ENCODE assay signal across 15 cellular contexts in the genomic region with DNA sequence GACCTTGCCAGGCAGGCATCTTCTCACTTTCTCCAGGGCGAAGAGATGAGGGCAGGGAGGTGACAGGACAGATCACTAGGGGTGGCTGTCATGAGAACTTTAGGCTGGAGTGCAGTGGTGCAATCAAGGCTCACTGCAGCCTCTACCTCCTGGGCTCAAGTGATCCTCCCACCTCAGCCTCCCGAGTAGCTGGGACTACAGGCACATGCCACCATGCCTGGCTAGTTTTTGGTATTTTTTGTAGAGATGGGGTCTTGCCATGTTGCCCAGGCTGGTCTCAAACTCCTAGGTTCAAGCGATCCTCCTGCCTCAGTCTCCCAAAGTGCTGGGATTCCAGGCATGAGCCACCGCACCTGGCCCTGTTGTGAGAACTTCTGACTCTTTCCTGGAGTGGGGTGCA. TPM values are rescaled to one million over a fixed set of nuclear protein-coding genes. Genes with fewer than 3 reads are reported as not detected.
DNase-seq lines count a peak whose midpoint lies in the region; ATAC-seq and TF ChIP-seq lines count a peak whose summit lies in the region.
"Not testable (repeated sequence)": the region's sequence is repeated elsewhere in the genome, so short reads cannot be mapped to it uniquely, and the experiment has no call there.
"Had no signal": no experiment of that assay in that cellular context is flagged by ENCODE, and none has a peak within 500 bp of the region (broad histone marks: within the 10 kb centered on the region; RNA-seq: fewer than 3 reads in every experiment).

No MANE protein-coding gene starts in this region.

- not testable (repeated sequence) for H2BK12ac ChIP-seq in mesenchymal stem cell (ENCODE audit: low read length in 2 of 2)

- RAD21 ChIA-PET in HCT116 (lab: Charles Lee; ENCODE audit: low non-redundant PET in 1 of 2, low total read pairs in 2 of 2, uncharacterized antibody in 2 of 2, unreplicated experiment in 2 of 2), result not testable (repeated sequence)

- not testable (repeated sequence) for H3K9me3 ChIP-seq in HCT116 (ENCODE audit: control insufficient read depth in 1 of 2, insufficient read depth in 1 of 2, low read depth in 1 of 2, low read length in 2 of 2); PC-9 (ENCODE audit: insufficient read depth, low read depth); mesenchymal stem cell (ENCODE audit: control insufficient read depth, low read length); tibial artery

- H4K91ac ChIP-seq in mesenchymal stem cell (ENCODE audit: low read length), result peak overlapping the region; percentile 41

- CTCF ChIA-PET in HCT116 (lab: Charles Lee); PC-9 (lab: Charles Lee): not testable (repeated sequence)

- not testable (repeated sequence) for H2BK15ac ChIP-seq in mesenchymal stem cell (ENCODE audit: low read depth, poor library complexity, severe bottlenecking)

- H2BK5ac ChIP-seq in mesenchymal stem cell (ENCODE audit: low read depth, low read length, poor library complexity, severe bottlenecking), result not testable (repeated sequence)

- TF ChIP-seq POLR2A in HCT116 (IDR thresholded peaks at IDR 0.05; ENCODE audit: borderline replicate concordance, extremely low read depth, insufficient read depth, insufficient read length), result not testable (repeated sequence)

- H4K8ac ChIP-seq in mesenchymal stem cell (ENCODE audit: low read length), result not testable (repeated sequence)

- peaks cover 72% of the 10 kb centered on the region for H3F3A ChIP-seq in PC-9 (ENCODE audit: insufficient read depth, low read depth)

- ATAC-seq in HCT116, result not testable (repeated sequence)

- H3K9ac ChIP-seq in HCT116 (ENCODE audit: low read length); mesenchymal stem cell (ENCODE audit: low read length): not testable (repeated sequence)

- H3K36me3 ChIP-seq in HCT116 (ENCODE audit: control insufficient read depth in 1 of 2, insufficient read depth in 2 of 2, low read length in 2 of 2); PC-9 (ENCODE audit: low read depth); mesenchymal stem cell (ENCODE audit: control insufficient read depth in 1 of 2, insufficient read depth in 2 of 2, low read depth in 1 of 2, low read length in 2 of 2); tibial artery: not testable (repeated sequence)

- intact Hi-C loops in HCT116 (cut with micrococcal nuclease), result loop anchor here (10.0 kb wide), 1 partner anchor 1080 kb away; a partner anchor contains a TSS
- intact Hi-C loops in PC-9 (cut with micrococcal nuclease; ENCODE audit: unreplicated experiment); tibial artery (cut with DNase I; ENCODE audit: low total_unique reads): not testable (repeated sequence)

- H3K4me3 ChIP-seq in HCT116 (replicated peaks in 1 of 2; ENCODE audit: low read depth in 1 of 2, low read length in 2 of 2); PC-9; mesenchymal stem cell (ENCODE audit: insufficient read depth in 1 of 2, low read depth in 1 of 2, low read length in 2 of 2); tibial artery: not testable (repeated sequence)

- not testable (repeated sequence) for H3K9me2 ChIP-seq in HCT116 (ENCODE audit: insufficient read depth); PC-9 (ENCODE audit: insufficient read depth)

- POLR2A ChIA-PET in HCT116 (lab: Charles Lee); PC-9 (lab: Charles Lee; ENCODE audit: unreplicated experiment): not testable (repeated sequence)

- not testable (repeated sequence) for BruUV-seq in HCT116 (replicated peaks; lab: Mats Ljungman, UMichigan); PC-9 (replicated peaks; lab: Mats Ljungman, UMichigan)

- not testable (repeated sequence) for H4K20me1 ChIP-seq in HCT116 (ENCODE audit: insufficient read depth); PC-9 (ENCODE audit: insufficient read depth)

- H2BK120ac ChIP-seq in mesenchymal stem cell (ENCODE audit: low read depth, low read length), result not testable (repeated sequence)

- H2AFZ ChIP-seq in HCT116 (ENCODE audit: low read depth, low read length, poor library complexity, severe bottlenecking); PC-9; mesenchymal stem cell (ENCODE audit: low read depth, low read length): not testable (repeated sequence)

- H3K4ac ChIP-seq in mesenchymal stem cell (ENCODE audit: low read depth in 1 of 2, low read length in 2 of 2), result not testable (repeated sequence)

- not testable (repeated sequence) for DNase-seq in HCT116 (ENCODE audit: low read depth, low spot score); PC-9; epithelial cell of prostate (ENCODE audit: low read depth, low spot score); mesenchymal stem cell; tibial artery

- H3K4me2 ChIP-seq in HCT116 (ENCODE audit: low read length), result peak overlapping the region; percentile 92
- not testable (repeated sequence) for H3K4me2 ChIP-seq in PC-9; mesenchymal stem cell (ENCODE audit: low read length, poor library complexity, severe bottlenecking)

- H2AK5ac ChIP-seq in mesenchymal stem cell (ENCODE audit: low read length, severe bottlenecking), result not testable (repeated sequence)

- not testable (repeated sequence) for H3K18ac ChIP-seq in mesenchymal stem cell (ENCODE audit: low read depth in 1 of 2, low read length in 2 of 2)

- TF ChIP-seq RAD21 in HCT116 (IDR thresholded peaks at IDR 0.05; ENCODE audit: low read depth), result not testable (repeated sequence)

- not testable (repeated sequence) for H3K27me3 ChIP-seq in HCT116 (ENCODE audit: insufficient read depth, low read length); PC-9 (ENCODE audit: insufficient read depth, low read depth); mesenchymal stem cell (ENCODE audit: control insufficient read depth in 1 of 2, insufficient read depth in 1 of 2, low read length in 2 of 2); tibial artery

- 92% methylated on average over 4 of the region's 4 CpGs for WGBS in mesenchymal stem cell

- H3K79me2 ChIP-seq in HCT116 (ENCODE audit: insufficient read depth, low read length), result not testable (repeated sequence)
- peaks cover 11% of the 10 kb centered on the region; the same call in 1 of the 2 replicates for H3K79me2 ChIP-seq in PC-9 (ENCODE audit: low read depth)

- H3K4me1 ChIP-seq in HCT116 (ENCODE audit: control insufficient read depth in 1 of 2, insufficient read depth in 2 of 2, low read length in 2 of 2), result peaks cover 80 to 97% of the 10 kb centered on the region in 2 experiments
- peaks cover 75% of the 10 kb centered on the region for H3K4me1 ChIP-seq in PC-9 (replicated peaks; ENCODE audit: insufficient read depth)
- peaks cover 10% of the 10 kb centered on the region for H3K4me1 ChIP-seq in mesenchymal stem cell (ENCODE audit: control insufficient read depth, insufficient read depth, low read depth, low read length)
- peaks cover 0 to 30% (median 23%) of the 10 kb centered on the region in 4 donors for H3K4me1 ChIP-seq in tibial artery

- H3K23ac ChIP-seq in mesenchymal stem cell (ENCODE audit: low read length in 2 of 2), result not testable (repeated sequence)

- TF ChIP-seq CTCF in HCT116 (IDR thresholded peaks at IDR 0.05 in 2 of 3, conservative IDR thresholded peaks at IDR 0.05 in 1 of 3; ENCODE audit: borderline replicate concordance in 1 of 3, insufficient read depth in 1 of 3, low read depth in 2 of 3, low read length in 2 of 3); PC-9 (conservative IDR thresholded peaks at IDR 0.05); VCaP (conservative IDR thresholded peaks at IDR 0.05); tibial artery (IDR thresholded peaks at IDR 0.05): not testable (repeated sequence)

- H3K79me1 ChIP-seq in mesenchymal stem cell (replicated peaks; ENCODE audit: low read length, poor library complexity, severe bottlenecking), result not testable (repeated sequence)

- H3K14ac ChIP-seq in mesenchymal stem cell (ENCODE audit: low read length in 2 of 2), result not testable (repeated sequence)

- H3K27ac ChIP-seq in HCT116 (ENCODE audit: low read depth, low read length); mesenchymal stem cell (ENCODE audit: low read length, poor library complexity, severe bottlenecking): not testable (repeated sequence)
- H3K27ac ChIP-seq in PC-9, result peak overlapping the region; percentile 96
- peak overlapping the region; percentile 99 for H3K27ac ChIP-seq in VCaP
- peak overlapping the region; percentile 99 for H3K27ac ChIP-seq in epithelial cell of prostate
- peak overlapping the region; percentile 37 to 79 for H3K27ac ChIP-seq in tibial artery

RNA-seq across cellular contexts. Expression of a gene that starts 5.0 kb away (rescaled TPM):
- 621 TPM for total RNA-seq in HCT116 (2021; ENCODE audit: unreplicated experiment)
- polyA plus RNA-seq in HCT116 (2012), result 915 and 990 TPM in 2 replicates
- 1,014 and 1,177 TPM in 2 replicates for total RNA-seq in PC-9 (2021)
- polyA plus RNA-seq in mesenchymal stem cell (2013, experiment 1 of 2), result 965 TPM
- 966 TPM for polyA plus RNA-seq in mesenchymal stem cell (2013, experiment 2 of 2)

RNA-seq across cellular contexts. Expression of a gene that starts 17.4 kb away (rescaled TPM):
- total RNA-seq in HCT116 (2021; ENCODE audit: unreplicated experiment) (not detected), PC-9 (2021) (not detected in 2 replicates)
- polyA plus RNA-seq in HCT116 (2012), result 0.24 and 0.43 TPM in 2 replicates
- not detected for polyA plus RNA-seq in mesenchymal stem cell (2013, experiment 1 of 2)
- polyA plus RNA-seq in mesenchymal stem cell (2013, experiment 2 of 2), result not detected
- total RNA-seq: CD4-positive, alpha-beta T cell; CD8-positive, alpha-beta memory T cell; Daoy; G401; H4; H9 had no signal
- polyA plus RNA-seq: A549; CD14-positive monocyte; CD8-positive, alpha-beta memory T cell had no signal

RNA-seq across cellular contexts. Expression of a gene that starts 19.6 kb away (rescaled TPM):
- total RNA-seq in HCT116 (2021; ENCODE audit: unreplicated experiment) (141 TPM), PC-9 (2021) (126 and 150 TPM in 2 replicates)
- polyA plus RNA-seq in HCT116 (2012), result 184 and 198 TPM in 2 replicates
- polyA plus RNA-seq in mesenchymal stem cell (2013, experiment 1 of 2), result 280 TPM
- 280 TPM for polyA plus RNA-seq in mesenchymal stem cell (2013, experiment 2 of 2)

RNA-seq across cellular contexts. Expression of a gene that starts 20.2 kb away (rescaled TPM):
- total RNA-seq in HCT116 (2021; ENCODE audit: unreplicated experiment) (108 TPM), PC-9 (2021) (92.2 and 131 TPM in 2 replicates)
- 264 and 295 TPM in 2 replicates for polyA plus RNA-seq in HCT116 (2012)
- polyA plus RNA-seq in mesenchymal stem cell (2013, experiment 1 of 2), result 99.3 TPM
- 102 TPM for polyA plus RNA-seq in mesenchymal stem cell (2013, experiment 2 of 2)

RNA-seq across cellular contexts. Expression of a gene that starts 23.9 kb away (rescaled TPM):
- total RNA-seq in HCT116 (2021; ENCODE audit: unreplicated experiment) (not detected), PC-9 (2021) (not detected in 2 replicates)
- 0.21 TPM in 1 of 2 replicates, not detected in the other for polyA plus RNA-seq in HCT116 (2012)
- not detected for polyA plus RNA-seq in mesenchymal stem cell (2013, experiment 1 of 2)
- not detected for polyA plus RNA-seq in mesenchymal stem cell (2013, experiment 2 of 2)
- total RNA-seq: CD4-positive, alpha-beta T cell; CD8-positive, alpha-beta memory T cell; Daoy; G401; GM23338; H4; H9 had no signal
- polyA plus RNA-seq: CD14-positive monocyte; CD8-positive, alpha-beta memory T cell; GM23338 had no signal
